7 cellular contexts compared by ENCODE assay signal in the genomic region with DNA sequence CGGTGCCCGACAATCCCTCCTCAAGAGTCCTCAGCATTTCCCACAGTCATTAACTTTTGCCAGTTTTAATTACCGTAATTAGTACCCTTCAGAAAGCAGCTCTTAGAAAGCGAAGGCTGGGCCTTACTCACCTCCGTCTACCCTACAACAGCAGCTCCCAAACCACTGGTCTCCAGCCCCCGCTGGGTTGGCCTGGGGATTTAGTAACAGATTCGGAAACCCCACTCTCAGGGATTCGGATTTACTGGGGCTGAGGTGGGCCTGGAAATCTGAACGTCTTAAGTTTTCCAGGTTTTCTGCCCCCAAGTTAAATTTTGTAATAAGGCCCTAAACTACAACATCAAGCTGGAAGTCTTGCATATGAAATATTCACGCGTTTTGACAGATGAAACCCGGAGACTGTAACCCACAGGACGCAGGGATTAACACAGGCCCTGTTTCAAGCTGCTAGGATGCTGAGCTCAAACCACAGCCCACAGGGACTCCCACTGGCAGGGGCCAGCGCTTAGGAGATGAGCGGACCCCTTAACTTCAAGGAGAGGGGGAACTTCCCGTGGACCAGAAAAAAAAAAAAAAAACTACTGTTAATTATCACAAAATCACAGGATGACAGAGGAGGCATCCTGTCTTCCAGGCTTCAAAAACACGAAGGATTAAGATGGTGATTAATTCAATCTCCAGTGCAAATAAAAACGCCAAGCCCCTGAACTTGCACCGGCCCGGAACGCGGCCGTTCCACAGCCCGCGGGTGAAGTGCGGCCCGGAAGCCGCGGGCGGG. TPM values are rescaled to one million over a fixed set of nuclear protein-coding genes. Genes with fewer than 3 reads are reported as not detected.
DNase-seq lines count a peak whose midpoint lies in the region.

No MANE protein-coding gene starts in this region.

- H3K27ac ChIP-seq in iPS-18a (ENCODE audit: low read length) = no peak overlapping the region

- peak overlapping the region; percentile 54 for H3K9ac ChIP-seq in iPS-18a (ENCODE audit: low read length)

- no peaks in the 10 kb centered on the region for H3K9me3 Mint-ChIP-seq in IgD-negative memory B cell
- no peaks in the 10 kb centered on the region for H3K9me3 Mint-ChIP-seq in activated naive CD8-positive, alpha-beta T cell (ENCODE audit: low read depth)

- no peaks in the 10 kb centered on the region for H3K9me3 ChIP-seq in iPS-18a (ENCODE audit: control insufficient read depth, low read depth, low read length)

- peaks cover 34 to 43% (median 40%) of the 10 kb centered on the region in 3 donors for H3K4me1 Mint-ChIP-seq in IgD-negative memory B cell
- peaks cover 54% of the 10 kb centered on the region for H3K4me1 Mint-ChIP-seq in activated naive CD8-positive, alpha-beta T cell (ENCODE audit: low read depth)

- H3K27me3 Mint-ChIP-seq in IgD-negative memory B cell = no peaks in the 10 kb centered on the region
- no peaks in the 10 kb centered on the region for H3K27me3 Mint-ChIP-seq in activated naive CD8-positive, alpha-beta T cell

- no peaks in the 10 kb centered on the region for H3K36me3 Mint-ChIP-seq in IgD-negative memory B cell
- H3K36me3 Mint-ChIP-seq in activated naive CD8-positive, alpha-beta T cell = peaks cover 6% of the 10 kb centered on the region

- peak overlapping the region; percentile 80 for H3K4me3 ChIP-seq in iPS-18a (ENCODE audit: low read length)

- H3K36me3 ChIP-seq in iPS-18a (ENCODE audit: control insufficient read depth, low read depth, low read length) = no peaks in the 10 kb centered on the region

- peak overlapping the region; percentile 86 to 91 (median 90) for H3K27ac Mint-ChIP-seq in IgD-negative memory B cell
- peak overlapping the region; percentile 88 for H3K27ac Mint-ChIP-seq in activated naive CD8-positive, alpha-beta T cell

- peaks cover 12% of the 10 kb centered on the region for H3K27me3 ChIP-seq in iPS-18a (ENCODE audit: control insufficient read depth, insufficient read depth, low read length)

- H3K4me3 Mint-ChIP-seq in IgD-negative memory B cell = peak overlapping the region; percentile 84 to 94 (median 92)
- peak overlapping the region; percentile 90 for H3K4me3 Mint-ChIP-seq in activated naive CD8-positive, alpha-beta T cell

- no peaks in the 10 kb centered on the region for H3K4me1 ChIP-seq in iPS-18a (ENCODE audit: control insufficient read depth, low read depth, low read length)

- DNase-seq in GM04504 (ENCODE audit: low read depth) = peak; percentile 6
- peak; percentile 42 for DNase-seq in stimulated activated CD8-positive, alpha-beta memory T cell treated with anti-CD3 and anti-CD28 coated beads, Interleukin-4, amount 100 ng/mL, for 48 hours
- no peak for DNase-seq in A172 (ENCODE audit: low spot score)
- DNase-seq in cortex of kidney (lab: John Stamatoyannopoulos, UW) = no peak

RNA-seq across cellular contexts. Expression of gene ILKAP, which starts 1.0 kb away (rescaled TPM):
- polyA plus RNA-seq in IgD-negative memory B cell = 50.2 TPM
- 21.2 and 22.2 TPM in 2 replicates for total RNA-seq in A172 (2014; rRNA removed; shearing (Covaris generic))

RNA-seq across cellular contexts. Expression of gene HES6, which starts 37.3 kb away (rescaled TPM):
- 3.3 TPM for polyA plus RNA-seq in IgD-negative memory B cell
- total RNA-seq in A172 (2014; rRNA removed; shearing (Covaris generic)) = 28.6 and 31.7 TPM in 2 replicates

RNA-seq across cellular contexts. Expression of gene ERFE, which starts 43.7 kb away (rescaled TPM):
- polyA plus RNA-seq in IgD-negative memory B cell = not detected
- 25.3 and 31.3 TPM in 2 replicates for total RNA-seq in A172 (2014; rRNA removed; shearing (Covaris generic))

Comparison
In these comparisons a context has a peak if more than half of its experiments do, and no peak if none do; other contexts are left out.
1. DNase-seq: peak in GM04504 (single experiment) and stimulated activated CD8-positive, alpha-beta memory T cell treated with anti-CD3 and anti-CD28 coated beads, Interleukin-4, amount 100 ng/mL, for 48 hours (single experiment); none in A172 (single experiment) and cortex of kidney (single experiment).